8 cellular contexts compared by ENCODE assay signal in genomic region chr3:160343132-160343531, GRCh38. TPM values are rescaled to one million over a fixed set of nuclear protein-coding genes. Genes with fewer than 3 reads are reported as not detected.
DNase-seq lines count a peak whose midpoint lies in the region; ATAC-seq, FAIRE-seq and TF ChIP-seq lines count a peak whose summit lies in the region.

No MANE protein-coding gene starts in this region.

- ATAC-seq in heart right ventricle (no peak), left ventricle myocardium superior (no peak), upper lobe of left lung (ENCODE audit: low FRiP score in 2 of 2) (no peak), GM18517 (IDR thresholded peaks at IDR 0.05; ENCODE audit: unreplicated experiment) (no peak)

- no peak for DNase-seq in heart right ventricle
- no peak for DNase-seq in left ventricle myocardium superior
- DNase-seq in NOMO-1 treated with DMSO at 0.1 percent for 48 hours (lab: John Stamatoyannopoulos, UW; ENCODE audit: unreplicated experiment), result peak; percentile 72
- no peak for DNase-seq in esophagus squamous epithelium (lab: John Stamatoyannopoulos, UW)
- no peak for DNase-seq in upper lobe of left lung
- DNase-seq in H54 (ENCODE audit: insufficient read length, low spot score), result no peak
- DNase-seq in GM12891 (ENCODE audit: insufficient read length, low spot score), result no peak

- TF ChIP-seq POLR2A in esophagus squamous epithelium (IDR thresholded peaks at IDR 0.05) (no peak), upper lobe of left lung (IDR thresholded peaks at IDR 0.05) (no peak), H54 (IDR thresholded peaks at IDR 0.05; ENCODE audit: low read depth, low read length) (no peak), GM12891 (IDR thresholded peaks at IDR 0.05; ENCODE audit: low read depth, low read length) (no peak)

- 27 to 40% methylated on average over 1 of the region's 1 CpG for WGBS in heart right ventricle, 2 donors
- WGBS in esophagus squamous epithelium, 2 donors, result 18 to 29% methylated on average over 1 of the region's 1 CpG
- WGBS in upper lobe of left lung, 2 donors, result 25 to 31% methylated on average over 1 of the region's 1 CpG

- H3K27me3 ChIP-seq in heart right ventricle (no peaks in the 10 kb centered on the region), esophagus squamous epithelium (no peaks in the 10 kb centered on the region), upper lobe of left lung (no peaks in the 10 kb centered on the region)

- peak in 7 of 9 donors; percentile 32 to 62 (median 53) for TF ChIP-seq CTCF in heart right ventricle (IDR thresholded peaks at IDR 0.05)
- peak in 5 of 6 experiments; percentile 20 to 54 (median 30) for TF ChIP-seq CTCF in esophagus squamous epithelium (IDR thresholded peaks at IDR 0.05)
- TF ChIP-seq CTCF in upper lobe of left lung (IDR thresholded peaks at IDR 0.05), result peak in 4 of 6 experiments; percentile 16 to 32 (median 18)

- no peaks in the 10 kb centered on the region for H3K4me1 ChIP-seq in heart right ventricle
- H3K4me1 ChIP-seq in esophagus squamous epithelium, result no peaks in the 10 kb centered on the region
- no peaks in the 10 kb centered on the region for H3K4me1 ChIP-seq in upper lobe of left lung

- FAIRE-seq in H54 (lab: Jason Lieb, UNC) (no peak), GM12891 (lab: Jason Lieb, UNC) (no peak)

- H3K27ac ChIP-seq in heart right ventricle (no peak overlapping the region), esophagus squamous epithelium (no peak overlapping the region), upper lobe of left lung (no peak overlapping the region)

- H3K9me3 ChIP-seq in heart right ventricle, result peaks cover 0 to 4% (median 0%) of the 10 kb centered on the region in 11 donors
- H3K9me3 ChIP-seq in esophagus squamous epithelium, result peaks cover 0 to 4% (median 0%) of the 10 kb centered on the region in 3 donors
- H3K9me3 ChIP-seq in upper lobe of left lung, result peaks cover 0 to 3% (median 0%) of the 10 kb centered on the region in 4 donors

- H3K36me3 ChIP-seq in heart right ventricle (peaks cover 0 to 8% (median 0%) of the 10 kb centered on the region in 9 donors), esophagus squamous epithelium (no peaks in the 10 kb centered on the region), upper lobe of left lung (no peaks in the 10 kb centered on the region)

- TF ChIP-seq EP300 in upper lobe of left lung (IDR thresholded peaks at IDR 0.05), result no peak

- H3K4me3 ChIP-seq in heart right ventricle, result no peak overlapping the region
- H3K4me3 ChIP-seq in esophagus squamous epithelium, result no peak overlapping the region
- H3K4me3 ChIP-seq in upper lobe of left lung, result no peak overlapping the region

- intact Hi-C loops in heart right ventricle (cut with DNase I), result loop anchor here (2.0 to 10.0 kb wide), 6 partner anchors 116 to 311 kb away; partner anchors contain the start of gene C3orf80 (in 1 of the 10)
- intact Hi-C loops in left ventricle myocardium superior (cut with micrococcal nuclease), result loop anchor here (5.0 kb wide), 2 partner anchors 181 to 311 kb away; no protein-coding TSS in a partner anchor
- intact Hi-C loops in esophagus squamous epithelium (cut with DNase I), result loop anchor here (10.0 kb wide), 1 partner anchor 178 kb away; no protein-coding TSS in a partner anchor

TF ChIP-seq in GM12891, 5 proteins besides CTCF, POLR2A, EP300 and RAD21:
- TF ChIP-seq POU2F2 (IDR thresholded peaks at IDR 0.05; ENCODE audit: low read depth, low read length) (no peak), TAF1 (IDR thresholded peaks at IDR 0.05; ENCODE audit: low read depth, low read length) (no peak), POLR2AphosphoS5 (IDR thresholded peaks at IDR 0.05; ENCODE audit: low read depth, low read length) (no peak), SPI1 (IDR thresholded peaks at IDR 0.05; ENCODE audit: low read depth, low read length) (no peak), PAX5 (IDR thresholded peaks at IDR 0.05; ENCODE audit: insufficient read depth, low read length, severe bottlenecking) (no peak)

RNA-seq across cellular contexts. Expression of gene IFT80, which starts 55.9 kb away (rescaled TPM):
- 10 to 100 TPM in 9 of 10 donors, 1 to 10 TPM in 1; 6.9 to 16.3 (median 14.4) TPM for total RNA-seq in heart right ventricle
- 10 to 100 TPM in 1 of 2 donors, 1 to 10 TPM in 1; 5.3 to 14.4 TPM for polyA plus RNA-seq in heart right ventricle
- 9.8 TPM for total RNA-seq in left ventricle myocardium superior
- 10 to 100 TPM; 10.8 to 20.4 (median 14.9) TPM for total RNA-seq in esophagus squamous epithelium
- total RNA-seq in upper lobe of left lung, result 10 to 100 TPM; 12.1 to 68.1 (median 28.4) TPM
- 7.9 TPM for polyA plus RNA-seq in GM12891 (2012; ENCODE audit: low read depth, missing spikeins)

RNA-seq across cellular contexts. Expression of gene SMC4, which starts 56.3 kb away (rescaled TPM):
- total RNA-seq in heart right ventricle (10 to 100 TPM; 10.6 to 36.2 (median 17.3) TPM), left ventricle myocardium superior (19.4 TPM), esophagus squamous epithelium (10 to 100 TPM; 50.4 to 94.8 (median 81.6) TPM), upper lobe of left lung (100 to 1,000 TPM in 1 of 6 donors, 10 to 100 TPM in 5; 35.6 to 107 (median 65.5) TPM)
- polyA plus RNA-seq in heart right ventricle, result 10 to 100 TPM in 1 of 2 donors, 1 to 10 TPM in 1; 8.9 to 38.6 TPM
- polyA plus RNA-seq in GM12891 (2012; ENCODE audit: low read depth, missing spikeins), result 55.3 TPM
